ENCODE assay signal across 19 cellular contexts in the genomic region with DNA sequence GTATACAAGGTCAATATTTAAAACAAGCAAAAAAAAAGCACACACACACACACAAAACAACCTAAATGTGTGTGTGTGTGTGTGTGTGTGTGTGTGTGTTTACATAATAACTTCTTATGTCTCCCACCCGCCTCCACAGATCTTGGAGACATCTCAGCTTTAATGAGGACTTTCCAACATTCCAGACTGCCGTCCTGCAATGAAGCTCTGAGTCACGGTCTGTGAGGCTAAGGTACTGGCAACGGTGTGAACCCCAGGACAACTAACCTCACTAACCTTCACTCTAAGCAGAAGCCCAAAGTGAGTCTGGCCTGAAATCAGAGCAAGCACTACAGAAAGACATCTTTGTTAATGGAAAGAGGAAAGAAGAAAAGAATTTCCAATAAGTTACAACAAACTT. TPM values are rescaled to one million over a fixed set of nuclear protein-coding genes. Genes with fewer than 3 reads are reported as not detected.
DNase-seq lines count a peak whose midpoint lies in the region; FAIRE-seq and TF ChIP-seq lines count a peak whose summit lies in the region.
"Had no signal": no experiment of that assay in that cellular context is flagged by ENCODE, and none has a peak within 500 bp of the region (broad histone marks: within the 10 kb centered on the region; RNA-seq: fewer than 3 reads in every experiment).

No MANE protein-coding gene starts in this region.

- CTCF ChIA-PET in AG04449 (lab: Yijun Ruan, JAX) = interaction anchor here (0.8 to 12.5 kb wide), 6 partner anchors 9 to 183 kb away, joined by 3 to 166 read pairs (median 4); a partner anchor contains a TSS

- no peak for TF ChIP-seq CTCF in AG04449 (IDR thresholded peaks at IDR 0.05; ENCODE audit: insufficient read depth, low read length, missing control alignments)
- TF ChIP-seq CTCF in choroid plexus epithelial cell (conservative IDR thresholded peaks at IDR 0.05; ENCODE audit: low read depth, low read length) = no peak
- TF ChIP-seq CTCF in nephron (IDR thresholded peaks at IDR 0.05; ENCODE audit: unreplicated experiment in 3 of 3) = no peak
- TF ChIP-seq CTCF in kidney (IDR thresholded peaks at IDR 0.05; ENCODE audit: borderline replicate concordance, extremely low read depth, insufficient read depth) = no peak

- H3K4me3 Mint-ChIP-seq in nephron = no peak overlapping the region
- H3K4me3 Mint-ChIP-seq: nephron progenitor cell had no signal

- FAIRE-seq in kidney (lab: Jason Lieb, UNC) = no peak
- FAIRE-seq: HepG2 had no signal

- H3K27ac ChIP-seq in kidney (ENCODE audit: low read depth in 2 of 2, low read length in 2 of 2) = no peak overlapping the region
- H3K27ac ChIP-seq: thyroid gland had no signal

- no peaks in the 10 kb centered on the region for H3K36me3 Mint-ChIP-seq in nephron (ENCODE audit: low read depth)

- no peaks in the 10 kb centered on the region for H3K9me3 ChIP-seq in kidney (ENCODE audit: control insufficient read depth in 1 of 2, low read length in 2 of 2)
- H3K9me3 ChIP-seq: Peyer's patch, thyroid gland had no signal

- no peaks in the 10 kb centered on the region for H3K9me3 Mint-ChIP-seq in nephron
- H3K9me3 Mint-ChIP-seq: nephron progenitor cell had no signal

- peaks cover 37% of the 10 kb centered on the region for H3K4me1 Mint-ChIP-seq in nephron

- POLR2A ChIA-PET in AG04449 (lab: Yijun Ruan, JAX) = interaction anchor here (0.7 to 2.3 kb wide), 5 partner anchors 9 to 190 kb away, joined by 3 to 19 read pairs (median 12); a partner anchor contains a TSS

- H3K36me3 ChIP-seq in kidney (ENCODE audit: control insufficient read depth in 1 of 2, insufficient read depth in 2 of 2, low read length in 2 of 2) = no peaks in the 10 kb centered on the region
- H3K36me3 ChIP-seq: Peyer's patch, thyroid gland had no signal

- DNase-seq in AG04449 (ENCODE audit: low read depth, low spot score) (peak; percentile 85), NCI-H226 (peak; percentile 95), choroid plexus epithelial cell (ENCODE audit: low read depth) (peak; percentile 95), cerebellar cortex (ENCODE audit: low spot score) (no peak), kidney (no peak), DMS53 treated with DMSO at 0.1 percent for 48 hours (lab: John Stamatoyannopoulos, UW; ENCODE audit: unreplicated experiment) (no peak)
- no peak for DNase-seq in central memory CD4-positive, alpha-beta T cell
- DNase-seq: ACHN; activated T-cell treated with anti-CD3 and anti-CD28 coated beads for 4 hours; left cardiac atrium; NCI-H1417 treated with DMSO at 0.1 percent for 48 hours; NCI-H510A treated with DMSO at 0.1 percent for 48 hours; nephron progenitor cell; Peyer's patch; stimulated activated CD4-positive, alpha-beta T cell treated with anti-CD3 and anti-CD28 coated beads, Interleukin-12 subunit alpha, Interleukin-12 subunit beta, amount 100 ng/mL, for 4 hours; T-helper 2 cell had no signal

- H3K4me3 ChIP-seq in AG04449 (ENCODE audit: low read depth, low read length) (no peak overlapping the region), choroid plexus epithelial cell (ENCODE audit: low read depth, low read length) (no peak overlapping the region), kidney (ENCODE audit: low read length in 2 of 2) (no peak overlapping the region)
- H3K4me3 ChIP-seq: Peyer's patch, thyroid gland had no signal

- H3K4me1 ChIP-seq in kidney (ENCODE audit: control insufficient read depth in 1 of 2, insufficient read depth in 1 of 2, low read depth in 1 of 2, low read length in 2 of 2) = no peaks in the 10 kb centered on the region
- H3K4me1 ChIP-seq: Peyer's patch had no signal

- intact Hi-C loops in kidney (cut with DNase I) = no loop called here

- no peaks in the 10 kb centered on the region for H3K27me3 Mint-ChIP-seq in nephron (ENCODE audit: low read depth)

- no peak overlapping the region for H3K9ac ChIP-seq in kidney (ENCODE audit: low read length in 2 of 2)

- H3K27ac Mint-ChIP-seq in nephron = peak overlapping the region in 2 of 3 experiments; percentile 38 to 47
- H3K27ac Mint-ChIP-seq: nephron progenitor cell had no signal

RNA-seq across cellular contexts. Expression of a gene that starts 22.3 kb away (rescaled TPM):
- 0.38 TPM for total RNA-seq in kidney
- polyA plus RNA-seq in kidney (ENCODE audit: insufficient read depth, low read depth, low replicate concordance) = not detected
- polyA plus RNA-seq: HepG2 had no signal

Comparison
In these comparisons a context has a peak if more than half of its experiments do, and no peak if none do; other contexts are left out.
1. DNase-seq: peak in AG04449 (single experiment), NCI-H226 (single experiment) and choroid plexus epithelial cell (single experiment); none in cerebellar cortex (single experiment), kidney (single experiment), DMS53 treated with DMSO at 0.1 percent for 48 hours (single experiment) and central memory CD4-positive, alpha-beta T cell (single experiment).